1 cellular context compared by ENCODE assay signal in the genomic region with DNA sequence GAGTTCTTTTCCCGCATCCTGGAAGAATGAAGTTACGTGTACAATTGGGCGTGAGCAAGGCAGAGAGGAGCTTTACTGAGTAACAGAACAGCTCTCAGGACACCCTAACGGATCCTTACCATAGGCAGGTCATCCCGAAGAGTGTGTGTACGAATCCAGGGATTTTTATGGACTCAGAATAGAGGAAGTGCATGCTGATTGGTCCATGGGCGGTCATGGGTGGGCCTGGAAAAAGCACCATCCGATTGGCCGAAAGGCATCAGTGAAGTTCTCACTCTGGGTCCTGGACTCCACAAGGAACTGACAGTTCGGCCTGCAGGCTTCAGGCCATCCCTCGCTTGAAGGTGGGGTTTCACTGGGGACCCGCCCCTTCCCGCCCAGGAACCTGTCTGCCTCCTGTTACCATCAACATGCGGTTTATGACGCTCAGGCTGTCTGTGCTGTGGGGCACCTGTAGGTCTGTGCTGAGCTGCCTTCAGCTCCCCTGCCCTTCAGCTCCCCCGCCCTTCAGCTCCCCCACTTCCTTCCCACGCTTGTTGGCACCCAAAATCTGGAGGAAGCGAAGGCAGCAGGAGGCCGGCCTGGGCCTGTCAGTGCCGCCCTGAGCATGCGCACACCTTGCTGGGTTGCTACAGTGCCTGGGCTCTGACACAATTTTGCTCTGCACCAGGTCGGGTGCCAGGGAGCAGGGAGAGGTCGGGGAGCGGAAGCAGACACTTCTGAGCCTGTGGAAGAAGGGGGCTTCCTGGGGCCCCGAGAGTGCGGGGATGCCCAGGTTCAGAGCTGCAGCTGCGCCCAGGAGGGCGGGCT.
TF ChIP-seq lines count a peak whose summit lies in the region.

No MANE protein-coding gene starts in this region.

TF ChIP-seq in K562, 482 proteins besides CTCF, POLR2A, EP300 and RAD21 (continued from another document and continues in another):
- TF ChIP-seq, protein P1, sequence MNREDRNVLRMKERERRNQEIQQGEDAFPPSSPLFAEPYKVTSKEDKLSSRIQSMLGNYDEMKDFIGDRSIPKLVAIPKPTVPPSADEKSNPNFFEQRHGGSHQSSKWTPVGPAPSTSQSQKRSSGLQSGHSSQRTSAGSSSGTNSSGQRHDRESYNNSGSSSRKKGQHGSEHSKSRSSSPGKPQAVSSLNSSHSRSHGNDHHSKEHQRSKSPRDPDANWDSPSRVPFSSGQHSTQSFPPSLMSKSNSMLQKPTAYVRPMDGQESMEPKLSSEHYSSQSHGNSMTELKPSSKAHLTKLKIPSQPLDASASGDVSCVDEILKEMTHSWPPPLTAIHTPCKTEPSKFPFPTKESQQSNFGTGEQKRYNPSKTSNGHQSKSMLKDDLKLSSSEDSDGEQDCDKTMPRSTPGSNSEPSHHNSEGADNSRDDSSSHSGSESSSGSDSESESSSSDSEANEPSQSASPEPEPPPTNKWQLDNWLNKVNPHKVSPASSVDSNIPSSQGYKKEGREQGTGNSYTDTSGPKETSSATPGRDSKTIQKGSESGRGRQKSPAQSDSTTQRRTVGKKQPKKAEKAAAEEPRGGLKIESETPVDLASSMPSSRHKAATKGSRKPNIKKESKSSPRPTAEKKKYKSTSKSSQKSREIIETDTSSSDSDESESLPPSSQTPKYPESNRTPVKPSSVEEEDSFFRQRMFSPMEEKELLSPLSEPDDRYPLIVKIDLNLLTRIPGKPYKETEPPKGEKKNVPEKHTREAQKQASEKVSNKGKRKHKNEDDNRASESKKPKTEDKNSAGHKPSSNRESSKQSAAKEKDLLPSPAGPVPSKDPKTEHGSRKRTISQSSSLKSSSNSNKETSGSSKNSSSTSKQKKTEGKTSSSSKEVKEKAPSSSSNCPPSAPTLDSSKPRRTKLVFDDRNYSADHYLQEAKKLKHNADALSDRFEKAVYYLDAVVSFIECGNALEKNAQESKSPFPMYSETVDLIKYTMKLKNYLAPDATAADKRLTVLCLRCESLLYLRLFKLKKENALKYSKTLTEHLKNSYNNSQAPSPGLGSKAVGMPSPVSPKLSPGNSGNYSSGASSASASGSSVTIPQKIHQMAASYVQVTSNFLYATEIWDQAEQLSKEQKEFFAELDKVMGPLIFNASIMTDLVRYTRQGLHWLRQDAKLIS (CRISPR knock-in tag; IDR thresholded peaks at IDR 0.05): peak; percentile 55; the same call in 1 of the 2 replicates
- no peak for TF ChIP-seq CHD1 (IDR thresholded peaks at IDR 0.05; ENCODE audit: low read length)
- TF ChIP-seq SIRT6 (IDR thresholded peaks at IDR 0.05; ENCODE audit: low read depth, low read length): no peak
- 0 out of 2 replicates have a peak, but pooled peaks have one; percentile 7 for TF ChIP-seq ELF4 (CRISPR knock-in tag; IDR thresholded peaks at IDR 0.05)
- TF ChIP-seq PCBP2 (IDR thresholded peaks at IDR 0.05; ENCODE audit: low read depth, low read length, poor library complexity, severe bottlenecking): no peak
- no peak for TF ChIP-seq KAT7 (CRISPR knock-in tag; IDR thresholded peaks at IDR 0.05; ENCODE audit: borderline replicate concordance)
- TF ChIP-seq BCOR (IDR thresholded peaks at IDR 0.05): no peak
- no peak for TF ChIP-seq LCOR (CRISPR knock-in tag; IDR thresholded peaks at IDR 0.05)
- TF ChIP-seq, protein P2, sequence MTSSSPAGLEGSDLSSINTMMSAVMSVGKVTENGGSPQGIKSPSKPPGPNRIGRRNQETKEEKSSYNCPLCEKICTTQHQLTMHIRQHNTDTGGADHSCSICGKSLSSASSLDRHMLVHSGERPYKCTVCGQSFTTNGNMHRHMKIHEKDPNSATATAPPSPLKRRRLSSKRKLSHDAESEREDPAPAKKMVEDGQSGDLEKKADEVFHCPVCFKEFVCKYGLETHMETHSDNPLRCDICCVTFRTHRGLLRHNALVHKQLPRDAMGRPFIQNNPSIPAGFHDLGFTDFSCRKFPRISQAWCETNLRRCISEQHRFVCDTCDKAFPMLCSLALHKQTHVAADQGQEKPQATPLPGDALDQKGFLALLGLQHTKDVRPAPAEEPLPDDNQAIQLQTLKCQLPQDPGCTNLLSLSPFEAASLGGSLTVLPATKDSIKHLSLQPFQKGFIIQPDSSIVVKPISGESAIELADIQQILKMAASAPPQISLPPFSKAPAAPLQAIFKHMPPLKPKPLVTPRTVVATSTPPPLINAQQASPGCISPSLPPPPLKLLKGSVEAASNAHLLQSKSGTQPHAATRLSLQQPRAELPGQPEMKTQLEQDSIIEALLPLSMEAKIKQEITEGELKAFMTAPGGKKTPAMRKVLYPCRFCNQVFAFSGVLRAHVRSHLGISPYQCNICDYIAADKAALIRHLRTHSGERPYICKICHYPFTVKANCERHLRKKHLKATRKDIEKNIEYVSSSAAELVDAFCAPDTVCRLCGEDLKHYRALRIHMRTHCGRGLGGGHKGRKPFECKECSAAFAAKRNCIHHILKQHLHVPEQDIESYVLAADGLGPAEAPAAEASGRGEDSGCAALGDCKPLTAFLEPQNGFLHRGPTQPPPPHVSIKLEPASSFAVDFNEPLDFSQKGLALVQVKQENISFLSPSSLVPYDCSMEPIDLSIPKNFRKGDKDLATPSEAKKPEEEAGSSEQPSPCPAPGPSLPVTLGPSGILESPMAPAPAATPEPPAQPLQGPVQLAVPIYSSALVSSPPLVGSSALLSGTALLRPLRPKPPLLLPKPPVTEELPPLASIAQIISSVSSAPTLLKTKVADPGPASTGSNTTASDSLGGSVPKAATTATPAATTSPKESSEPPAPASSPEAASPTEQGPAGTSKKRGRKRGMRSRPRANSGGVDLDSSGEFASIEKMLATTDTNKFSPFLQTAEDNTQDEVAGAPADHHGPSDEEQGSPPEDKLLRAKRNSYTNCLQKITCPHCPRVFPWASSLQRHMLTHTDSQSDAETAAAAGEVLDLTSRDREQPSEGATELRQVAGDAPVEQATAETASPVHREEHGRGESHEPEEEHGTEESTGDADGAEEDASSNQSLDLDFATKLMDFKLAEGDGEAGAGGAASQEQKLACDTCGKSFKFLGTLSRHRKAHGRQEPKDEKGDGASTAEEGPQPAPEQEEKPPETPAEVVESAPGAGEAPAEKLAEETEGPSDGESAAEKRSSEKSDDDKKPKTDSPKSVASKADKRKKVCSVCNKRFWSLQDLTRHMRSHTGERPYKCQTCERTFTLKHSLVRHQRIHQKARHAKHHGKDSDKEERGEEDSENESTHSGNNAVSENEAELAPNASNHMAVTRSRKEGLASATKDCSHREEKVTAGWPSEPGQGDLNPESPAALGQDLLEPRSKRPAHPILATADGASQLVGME (CRISPR knock-in tag; IDR thresholded peaks at IDR 0.05): no peak
- TF ChIP-seq KDM5B (IDR thresholded peaks at IDR 0.05; ENCODE audit: insufficient replicate concordance, low read depth, low read length): peak; percentile 96
- no peak for TF ChIP-seq ELK3 (CRISPR knock-in tag; IDR thresholded peaks at IDR 0.05)
- TF ChIP-seq POLR2AphosphoS5 (IDR thresholded peaks at IDR 0.05; ENCODE audit: control insufficient read depth, insufficient read depth, low read depth, low read length): peak; percentile 95
- TF ChIP-seq MAFG (tag; conservative IDR thresholded peaks at IDR 0.05): no peak
- no peak for TF ChIP-seq RFX5 (IDR thresholded peaks at IDR 0.05; ENCODE audit: low read depth, low read length)
- TF ChIP-seq CGGBP1 (CRISPR knock-in tag; IDR thresholded peaks at IDR 0.05): 0 out of 2 replicates have a peak, but pooled peaks have one; percentile 29
- TF ChIP-seq SPI1 (IDR thresholded peaks at IDR 0.05; ENCODE audit: borderline replicate concordance, low read depth, low read length): peak; percentile 99
- TF ChIP-seq, protein P3, sequence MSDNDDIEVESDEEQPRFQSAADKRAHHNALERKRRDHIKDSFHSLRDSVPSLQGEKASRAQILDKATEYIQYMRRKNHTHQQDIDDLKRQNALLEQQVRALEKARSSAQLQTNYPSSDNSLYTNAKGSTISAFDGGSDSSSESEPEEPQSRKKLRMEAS (CRISPR knock-in tag; IDR thresholded peaks at IDR 0.05): peak; percentile 29; the same call in 1 of the 2 replicates
- TF ChIP-seq PKNOX1 (IDR thresholded peaks at IDR 0.05): peak; percentile 85
- TF ChIP-seq HDAC3 (IDR thresholded peaks at IDR 0.05; ENCODE audit: borderline replicate concordance, partially characterized antibody): no peak
- no peak for TF ChIP-seq ZSCAN32 (CRISPR knock-in tag; IDR thresholded peaks at IDR 0.05)
- no peak for TF ChIP-seq CBX5 (IDR thresholded peaks at IDR 0.05; ENCODE audit: borderline replicate concordance, low read depth)
- no peak for TF ChIP-seq BRD9 (IDR thresholded peaks at IDR 0.05; ENCODE audit: low read depth, partially characterized antibody)
- no peak for TF ChIP-seq TSC22D4 (tag; IDR thresholded peaks at IDR 0.05)
- TF ChIP-seq ETV6 (IDR thresholded peaks at IDR 0.05; ENCODE audit: borderline replicate concordance in 1 of 2, low read depth in 2 of 2, low read length in 1 of 2): no peak
- no peak for TF ChIP-seq ETV6 (CRISPR knock-in tag; IDR thresholded peaks at IDR 0.05; ENCODE audit: borderline replicate concordance)
- TF ChIP-seq ZNF76 (CRISPR knock-in tag; IDR thresholded peaks at IDR 0.05; ENCODE audit: borderline replicate concordance): no peak
- no peak for TF ChIP-seq HNRNPK (IDR thresholded peaks at IDR 0.05; ENCODE audit: low read depth, low read length, poor library complexity, severe bottlenecking)
- TF ChIP-seq CEBPG (CRISPR knock-in tag; IDR thresholded peaks at IDR 0.05): no peak
- TF ChIP-seq CEBPG (tag; conservative IDR thresholded peaks at IDR 0.05 in 1 of 2, IDR thresholded peaks at IDR 0.05 in 1 of 2): no peak
- no peak for TF ChIP-seq ZNF75A (CRISPR knock-in tag; IDR thresholded peaks at IDR 0.05)
- no peak for TF ChIP-seq HIVEP1 (CRISPR knock-in tag; IDR thresholded peaks at IDR 0.05)
- TF ChIP-seq COPS2 (conservative IDR thresholded peaks at IDR 0.05): no peak
- no peak for TF ChIP-seq ZNF699 (CRISPR knock-in tag; IDR thresholded peaks at IDR 0.05; ENCODE audit: insufficient replicate concordance)
- no peak for TF ChIP-seq ELF2 (CRISPR knock-in tag; IDR thresholded peaks at IDR 0.05)
- TF ChIP-seq ZNF253 (CRISPR knock-in tag; conservative IDR thresholded peaks at IDR 0.05): no peak
- no peak for TF ChIP-seq MTF1 (CRISPR knock-in tag; IDR thresholded peaks at IDR 0.05; ENCODE audit: borderline replicate concordance)
- TF ChIP-seq CREB1 (IDR thresholded peaks at IDR 0.05): peak; percentile 43
- no peak for TF ChIP-seq CREB1 (CRISPR knock-in tag; IDR thresholded peaks at IDR 0.05)
- TF ChIP-seq GMEB1 (CRISPR knock-in tag; IDR thresholded peaks at IDR 0.05): no peak
- no peak for TF ChIP-seq ZNF592 (IDR thresholded peaks at IDR 0.05)
- no peak for TF ChIP-seq HNRNPUL1 (IDR thresholded peaks at IDR 0.05; ENCODE audit: low read length)
- no peak for TF ChIP-seq EZH2 (IDR thresholded peaks at IDR 0.05; ENCODE audit: borderline replicate concordance, low read depth, low read length)
- TF ChIP-seq SRSF9 (IDR thresholded peaks at IDR 0.05; ENCODE audit: borderline replicate concordance, low read depth, low read length): no peak
